7 cellular contexts compared by ENCODE assay signal in genomic region chr6:117548797-117549301, GRCh38. TPM values are rescaled to one million over a fixed set of nuclear protein-coding genes. Genes with fewer than 3 reads are reported as not detected.
DNase-seq lines count a peak whose midpoint lies in the region; ATAC-seq and TF ChIP-seq lines count a peak whose summit lies in the region.

No MANE protein-coding gene starts in this region.

- peak overlapping the region; percentile 62 for H3K27ac ChIP-seq in brain microvascular endothelial cell
- peak overlapping the region in 1 of 4 donors; percentile 14 for H3K27ac ChIP-seq in transverse colon

- ATAC-seq in GM19351 (IDR thresholded peaks at IDR 0.05; ENCODE audit: unreplicated experiment): peak; percentile 34

- in situ Hi-C loops in brain microvascular endothelial cell (cut with HindIII; ENCODE audit: low pct_ligation_motif_present, low sequenced_read_pairs): no loop called here
- in situ Hi-C loops in transverse colon (cut with MboI; ENCODE audit: low pct_ligation_motif_present in 1 of 4, low pct_unique_long_range_greater_than_20kb in 1 of 4, low sequenced_read_pairs in 3 of 4): no loop called here

- TF ChIP-seq EP300 in transverse colon (IDR thresholded peaks at IDR 0.05; ENCODE audit: low read depth): no peak

- H3K4me3 ChIP-seq in brain microvascular endothelial cell (ENCODE audit: low read depth, low read length) (peak overlapping the region; percentile 36), retinal pigment epithelial cell (ENCODE audit: low read length) (peak overlapping the region; percentile 61), transverse colon (peak overlapping the region in 1 of 4 donors; percentile 42)

- 74% methylated on average over 7 to 8 of the region's 8 CpGs for WGBS in transverse colon (ENCODE audit: low coverage in 1 of 2), 2 donors

- no peak for TF ChIP-seq POLR2A in transverse colon (IDR thresholded peaks at IDR 0.05)

- no peaks in the 10 kb centered on the region for H3K27me3 ChIP-seq in brain microvascular endothelial cell (replicated peaks)
- no peaks in the 10 kb centered on the region for H3K27me3 ChIP-seq in transverse colon

- intact Hi-C loops in transverse colon (cut with DNase I; ENCODE audit: low total_unique reads): no loop called here

- TF ChIP-seq CTCF in brain microvascular endothelial cell (IDR thresholded peaks at IDR 0.05; ENCODE audit: low read depth, low read length, missing control alignments) (no peak), retinal pigment epithelial cell (conservative IDR thresholded peaks at IDR 0.05; ENCODE audit: low read depth, low read length) (no peak), transverse colon (IDR thresholded peaks at IDR 0.05) (no peak)

- DNase-seq in NCI-H69 (lab: John Stamatoyannopoulos, UW): peak; percentile 51
- no peak for DNase-seq in brain microvascular endothelial cell
- DNase-seq in retinal pigment epithelial cell (ENCODE audit: low read depth): peak; percentile 45
- no peak for DNase-seq in D341Med (ENCODE audit: low spot score)
- DNase-seq in NCI-H2227 (lab: John Stamatoyannopoulos, UW; ENCODE audit: unreplicated experiment): no peak
- no peak for DNase-seq in transverse colon

- no peaks in the 10 kb centered on the region for H3K9me3 ChIP-seq in transverse colon

- H3K4me1 ChIP-seq in transverse colon: peaks cover 0 to 7% (median 0%) of the 10 kb centered on the region in 4 donors

- H3K36me3 ChIP-seq in brain microvascular endothelial cell (replicated peaks) (peaks cover 10% of the 10 kb centered on the region), transverse colon (peaks cover 0 to 10% (median 0%) of the 10 kb centered on the region in 4 donors)

RNA-seq across cellular contexts. Expression of gene GOPC, which starts 53.5 kb away (rescaled TPM):
- total RNA-seq in transverse colon: 10 to 100 TPM; 18.3 to 39.9 (median 29.5) TPM

Comparison
In these comparisons a context has a peak if more than half of its experiments do, and no peak if none do; other contexts are left out.
1. DNase-seq: peak in NCI-H69 (single experiment) and retinal pigment epithelial cell (single experiment); none in brain microvascular endothelial cell (single experiment), D341Med (single experiment), NCI-H2227 (single experiment) and transverse colon (single experiment).